In the genomic region with DNA sequence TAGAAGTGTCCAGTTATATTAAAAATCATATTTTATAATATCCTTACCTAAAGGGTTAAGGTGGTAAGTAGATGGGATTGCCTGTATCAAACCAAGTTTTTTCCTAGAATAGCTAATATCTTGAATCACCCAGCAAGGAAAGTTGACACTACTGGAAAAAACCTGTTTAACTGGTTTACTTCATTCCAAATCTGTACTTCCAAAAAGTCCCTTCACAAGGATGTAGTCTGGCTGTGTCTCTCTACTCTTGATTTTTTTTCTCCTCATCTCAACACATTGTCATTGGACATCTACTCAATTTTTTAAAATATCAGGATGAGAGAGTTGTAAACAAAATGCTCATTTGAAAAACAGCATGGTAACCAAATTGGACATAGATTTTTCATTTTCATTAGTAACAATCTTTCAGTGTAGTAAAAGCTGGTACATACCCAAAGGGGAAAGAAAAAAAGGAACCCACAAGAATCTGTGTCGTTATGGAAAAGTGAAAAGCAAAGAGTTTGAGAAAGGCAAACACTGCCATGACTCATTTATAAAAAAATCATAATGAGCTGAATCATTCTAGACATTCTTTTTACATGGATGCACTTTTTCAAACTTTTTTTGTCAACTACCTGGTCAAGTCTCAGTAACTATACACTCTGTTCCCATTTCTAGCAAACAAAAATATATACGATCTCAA, we compare ENCODE assay signal across 1 cellular context.
TF ChIP-seq lines count a peak whose summit lies in the region.

No MANE protein-coding gene starts in this region.

TF ChIP-seq in GM23338, 12 proteins besides CTCF, POLR2A, EP300 and RAD21 (continued from another document):
- no peak for TF ChIP-seq ZNF462 (CRISPR knock-in tag; IDR thresholded peaks at IDR 0.05)
- TF ChIP-seq, protein P1, sequence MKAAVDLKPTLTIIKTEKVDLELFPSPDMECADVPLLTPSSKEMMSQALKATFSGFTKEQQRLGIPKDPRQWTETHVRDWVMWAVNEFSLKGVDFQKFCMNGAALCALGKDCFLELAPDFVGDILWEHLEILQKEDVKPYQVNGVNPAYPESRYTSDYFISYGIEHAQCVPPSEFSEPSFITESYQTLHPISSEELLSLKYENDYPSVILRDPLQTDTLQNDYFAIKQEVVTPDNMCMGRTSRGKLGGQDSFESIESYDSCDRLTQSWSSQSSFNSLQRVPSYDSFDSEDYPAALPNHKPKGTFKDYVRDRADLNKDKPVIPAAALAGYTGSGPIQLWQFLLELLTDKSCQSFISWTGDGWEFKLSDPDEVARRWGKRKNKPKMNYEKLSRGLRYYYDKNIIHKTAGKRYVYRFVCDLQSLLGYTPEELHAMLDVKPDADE (IDR thresholded peaks at IDR 0.05): no peak
- no peak for TF ChIP-seq ZNF331 (CRISPR knock-in tag; IDR thresholded peaks at IDR 0.05; ENCODE audit: low read depth)
- no peak for TF ChIP-seq POLR2AphosphoS5 (IDR thresholded peaks at IDR 0.05; ENCODE audit: low read depth)
- no peak for TF ChIP-seq EZH2phosphoT487 (IDR thresholded peaks at IDR 0.05; ENCODE audit: unreplicated experiment)
- no peak for TF ChIP-seq JUNB (IDR thresholded peaks at IDR 0.05; ENCODE audit: unreplicated experiment)
- TF ChIP-seq STAT1 (IDR thresholded peaks at IDR 0.05; ENCODE audit: unreplicated experiment): no peak
- no peak for TF ChIP-seq EZH2 (IDR thresholded peaks at IDR 0.05; ENCODE audit: low read depth, unreplicated experiment)
- no peak for TF ChIP-seq REST (IDR thresholded peaks at IDR 0.05; ENCODE audit: unreplicated experiment)
- TF ChIP-seq NANOG (IDR thresholded peaks at IDR 0.05; ENCODE audit: borderline replicate concordance): no peak
